In the genomic region with DNA sequence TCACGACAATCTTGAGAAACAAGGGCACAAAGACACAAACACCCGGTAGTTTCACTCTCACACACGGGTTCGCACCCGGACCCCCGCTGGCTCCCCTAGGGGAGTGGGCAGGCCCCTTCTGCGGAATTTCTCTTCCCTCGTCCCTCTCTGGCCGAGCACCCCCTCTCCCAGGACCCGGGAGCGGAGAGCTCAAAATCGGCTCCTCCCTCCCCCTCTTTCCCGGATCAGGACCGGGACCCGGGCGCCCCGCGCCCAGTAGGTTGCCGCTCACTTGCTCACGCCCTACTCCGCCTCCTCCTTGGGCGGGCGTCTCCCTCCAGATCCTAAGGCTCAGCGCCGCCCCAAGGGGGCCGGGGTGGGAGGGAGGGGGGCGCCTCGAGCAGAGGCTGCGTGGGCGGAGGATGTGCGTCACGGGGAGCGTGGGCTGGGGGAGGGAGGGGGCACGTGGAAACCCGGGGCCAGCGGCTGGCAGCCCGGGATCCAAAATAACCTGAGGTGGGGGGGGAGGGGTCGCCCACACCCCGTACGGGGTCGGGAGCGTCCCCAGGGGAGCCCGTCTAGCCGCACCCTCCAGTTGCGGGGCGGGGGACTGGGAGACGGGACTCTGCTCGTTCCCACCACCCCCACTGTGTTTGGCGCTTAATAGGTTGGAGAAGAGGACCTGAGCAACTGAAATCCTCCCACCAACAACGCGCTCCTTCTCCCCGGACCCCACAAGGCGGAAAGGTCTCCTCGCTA, we compare ENCODE assay signal across 8 cellular contexts. TPM values are rescaled to one million over a fixed set of nuclear protein-coding genes. Genes with fewer than 3 reads are reported as not detected.
DNase-seq lines count a peak whose midpoint lies in the region; ATAC-seq and TF ChIP-seq lines count a peak whose summit lies in the region.

No MANE protein-coding gene starts in this region.

- peak overlapping the region; percentile 91 for H3K27ac Mint-ChIP-seq in activated CD8-positive, alpha-beta memory T cell treated with anti-CD3 and anti-CD28 coated beads, Interleukin-2, amount 10 ng/mL, durations not matched to agents 7 days and 5 days
- peak overlapping the region; percentile 100 for H3K27ac Mint-ChIP-seq in mesothelial cell of epicardium

- no peak for TF ChIP-seq CTCF in mesothelial cell of epicardium (IDR thresholded peaks at IDR 0.05; ENCODE audit: unreplicated experiment)

- H3K4me3 ChIP-seq in endocrine pancreas (ENCODE audit: control insufficient read depth, insufficient read depth, low read length), result peak overlapping the region; percentile 84

- H3K4me1 ChIP-seq in endocrine pancreas (ENCODE audit: control insufficient read depth, insufficient read depth, low read length), result no peaks in the 10 kb centered on the region

- ATAC-seq in GM18505 (IDR thresholded peaks at IDR 0.05; ENCODE audit: unreplicated experiment) (peak; percentile 25), HG02885 (IDR thresholded peaks at IDR 0.05; ENCODE audit: poor library complexity, unreplicated experiment) (peak; percentile 40)
- peak; percentile 48 for ATAC-seq in activated CD8-positive, alpha-beta memory T cell treated with anti-CD3 and anti-CD28 coated beads, Interleukin-2, amount 10 ng/mL, durations not matched to agents 7 days and 5 days

- no peaks in the 10 kb centered on the region for H3K9me3 ChIP-seq in endocrine pancreas (ENCODE audit: control insufficient read depth, low read length)

- peak overlapping the region; percentile 91 for H3K9ac ChIP-seq in endocrine pancreas (ENCODE audit: control insufficient read depth, insufficient read depth, low read length)

- H3K36me3 Mint-ChIP-seq in activated CD8-positive, alpha-beta memory T cell treated with anti-CD3 and anti-CD28 coated beads, Interleukin-2, amount 10 ng/mL, durations not matched to agents 7 days and 5 days, result peaks cover 2% of the 10 kb centered on the region
- H3K36me3 Mint-ChIP-seq in mesothelial cell of epicardium, result peaks cover 11% of the 10 kb centered on the region

- H3K27me3 ChIP-seq in endocrine pancreas (ENCODE audit: control insufficient read depth, insufficient read depth, low read length), result no peaks in the 10 kb centered on the region

- peak overlapping the region; percentile 81 for H3K4me3 Mint-ChIP-seq in activated CD8-positive, alpha-beta memory T cell treated with anti-CD3 and anti-CD28 coated beads, Interleukin-2, amount 10 ng/mL, durations not matched to agents 7 days and 5 days
- peak overlapping the region; percentile 79 for H3K4me3 Mint-ChIP-seq in mesothelial cell of epicardium

- peak; percentile 49 for TF ChIP-seq POLR2A in GM18505 (IDR thresholded peaks at IDR 0.05; ENCODE audit: borderline replicate concordance, extremely low read depth, insufficient read depth, insufficient read length)

- H3K4me1 Mint-ChIP-seq in activated CD8-positive, alpha-beta memory T cell treated with anti-CD3 and anti-CD28 coated beads, Interleukin-2, amount 10 ng/mL, durations not matched to agents 7 days and 5 days, result peaks cover 46% of the 10 kb centered on the region
- H3K4me1 Mint-ChIP-seq in mesothelial cell of epicardium, result peaks cover 49% of the 10 kb centered on the region

- CTCF ChIA-PET in activated CD8-positive, alpha-beta memory T cell treated with anti-CD3 and anti-CD28 coated beads, Interleukin-2, amount 10 ng/mL, durations not matched to agents 7 days and 5 days (lab: Charles Lee), result interaction anchor here (1.6 to 16.0 kb wide), 6 partner anchors 8 to 79 kb away, joined by 4 to 202 read pairs (median 14); a partner anchor contains a TSS

- H3K27me3 Mint-ChIP-seq in activated CD8-positive, alpha-beta memory T cell treated with anti-CD3 and anti-CD28 coated beads, Interleukin-2, amount 10 ng/mL, durations not matched to agents 7 days and 5 days, result no peaks in the 10 kb centered on the region
- no peaks in the 10 kb centered on the region for H3K27me3 Mint-ChIP-seq in mesothelial cell of epicardium (ENCODE audit: low read depth)

- H3K9me3 Mint-ChIP-seq in activated CD8-positive, alpha-beta memory T cell treated with anti-CD3 and anti-CD28 coated beads, Interleukin-2, amount 10 ng/mL, durations not matched to agents 7 days and 5 days (ENCODE audit: low read depth), result no peaks in the 10 kb centered on the region
- H3K9me3 Mint-ChIP-seq in mesothelial cell of epicardium, result no peaks in the 10 kb centered on the region

- DNase-seq in NCI-H774 (lab: John Stamatoyannopoulos, UW) (peak; percentile 58), mesothelial cell of epicardium (ENCODE audit: low spot score in 2 of 2, unreplicated experiment in 2 of 2) (peak; percentile 68 to 77), SHP77 (lab: John Stamatoyannopoulos, UW) (no peak)
- peak; percentile 89 for DNase-seq in activated CD8-positive, alpha-beta memory T cell treated with anti-CD3 and anti-CD28 coated beads, Interleukin-2, amount 10 ng/mL, durations not matched to agents 7 days and 5 days
- DNase-seq in stimulated activated CD8-positive, alpha-beta memory T cell treated with anti-CD3 and anti-CD28 coated beads, Interleukin-15, amount 100 ng/mL, for 4 hours (ENCODE audit: low read depth in 2 of 2), result peak; percentile 94

- H3K36me3 ChIP-seq in endocrine pancreas (ENCODE audit: control insufficient read depth, insufficient read depth, low read length), result no peaks in the 10 kb centered on the region

RNA-seq across cellular contexts. Expression of a gene that starts 1.8 kb away (rescaled TPM):
- total RNA-seq in activated CD8-positive, alpha-beta memory T cell treated with anti-CD3 and anti-CD28 coated beads, Interleukin-2, amount 10 ng/mL, durations not matched to agents 7 days and 5 days, result 10 to 100 TPM in 1 of 2 experiments, 1 to 10 TPM in 1; 10.0 to 31.1 TPM
- 52.7 to 53.7 TPM (median 52.9 TPM) in 3 replicates for total RNA-seq in mesothelial cell of epicardium

RNA-seq across cellular contexts. Expression of a gene that starts 8.5 kb away (rescaled TPM):
- 10 to 100 TPM; 60.5 to 66.1 TPM for total RNA-seq in activated CD8-positive, alpha-beta memory T cell treated with anti-CD3 and anti-CD28 coated beads, Interleukin-2, amount 10 ng/mL, durations not matched to agents 7 days and 5 days
- total RNA-seq in mesothelial cell of epicardium, result 19.7 to 23.2 TPM (median 21.8 TPM) in 3 replicates

RNA-seq across cellular contexts. Expression of a gene that starts 24.0 kb away (rescaled TPM):
- 100 to 1,000 TPM in 1 of 2 experiments, 10 to 100 TPM in 1; 99.1 to 104 TPM for total RNA-seq in activated CD8-positive, alpha-beta memory T cell treated with anti-CD3 and anti-CD28 coated beads, Interleukin-2, amount 10 ng/mL, durations not matched to agents 7 days and 5 days
- 151 to 167 TPM (median 160 TPM) in 3 replicates for total RNA-seq in mesothelial cell of epicardium

RNA-seq across cellular contexts. Expression of a gene that starts 37.2 kb away (rescaled TPM):
- total RNA-seq in activated CD8-positive, alpha-beta memory T cell treated with anti-CD3 and anti-CD28 coated beads, Interleukin-2, amount 10 ng/mL, durations not matched to agents 7 days and 5 days, result 1 to 10 TPM in 1 of 2 experiments, under 1 TPM in 1; 0.82 to 1.5 TPM
- total RNA-seq in mesothelial cell of epicardium, result 0.22 to 0.59 TPM (median 0.27 TPM) in 3 replicates

RNA-seq across cellular contexts. Expression of a gene that starts 41.2 kb away (rescaled TPM):
- total RNA-seq in activated CD8-positive, alpha-beta memory T cell treated with anti-CD3 and anti-CD28 coated beads, Interleukin-2, amount 10 ng/mL, durations not matched to agents 7 days and 5 days, result under 1 TPM; 0.33 to 0.85 TPM
- total RNA-seq in mesothelial cell of epicardium, result 229 to 253 TPM (median 243 TPM) in 3 replicates

Comparison
In these comparisons a context has a peak if more than half of its experiments do, and no peak if none do; other contexts are left out.
1. DNase-seq: peak in NCI-H774 (single experiment), activated CD8-positive, alpha-beta memory T cell treated with anti-CD3 and anti-CD28 coated beads, Interleukin-2, amount 10 ng/mL, durations not matched to agents 7 days and 5 days (single experiment), mesothelial cell of epicardium (2 of 2) and stimulated activated CD8-positive, alpha-beta memory T cell treated with anti-CD3 and anti-CD28 coated beads, Interleukin-15, amount 100 ng/mL, for 4 hours (2 of 2); none in SHP77 (0 of 2).
2. Peak in every context shown above with its lines, with median percentiles within 50 percentile points of each other: ATAC-seq.